ENCODE assay signal across 1 cellular context in genomic region chr7:25059576-25059975, GRCh38.
TF ChIP-seq lines count a peak whose summit lies in the region.

No MANE protein-coding gene starts in this region.

TF ChIP-seq in GM23338, 12 proteins besides CTCF, POLR2A, EP300 and RAD21 (continued from another document):
- no peak for TF ChIP-seq ZNF462 (CRISPR knock-in tag; IDR thresholded peaks at IDR 0.05)
- no peak for TF ChIP-seq JUNB (IDR thresholded peaks at IDR 0.05; ENCODE audit: unreplicated experiment)
- no peak for TF ChIP-seq POLR2AphosphoS5 (IDR thresholded peaks at IDR 0.05; ENCODE audit: low read depth)
TF ChIP-seq in GM23338: peak in this region for 0.
